ENCODE assay signal across 8 cellular contexts in genomic region chr20:47725248-47725973, GRCh38. TPM values are rescaled to one million over a fixed set of nuclear protein-coding genes. Genes with fewer than 3 reads are reported as not detected.
DNase-seq lines count a peak whose midpoint lies in the region; ATAC-seq and TF ChIP-seq lines count a peak whose summit lies in the region.

No MANE protein-coding gene starts in this region.

- peaks cover 63% of the 10 kb centered on the region for H3K4me1 Mint-ChIP-seq in CD14-positive monocyte
- H3K4me1 Mint-ChIP-seq in activated CD4-positive, alpha-beta T cell treated with anti-CD3 and anti-CD28 coated beads, Interleukin-2, amount 10 ng/mL, durations not matched to agents 24 days and 14 days: peaks cover 46% of the 10 kb centered on the region

- H3K4me3 ChIP-seq in HEK293 (ENCODE audit: low read depth, low read length) (no peak overlapping the region), liver (ENCODE audit: low read depth in 1 of 3, low read length in 3 of 3) (no peak overlapping the region)

- H3K27me3 Mint-ChIP-seq in CD14-positive monocyte (ENCODE audit: low read depth in 3 of 3): peaks cover 0 to 3% (median 0%) of the 10 kb centered on the region in 3 donors
- no peaks in the 10 kb centered on the region for H3K27me3 Mint-ChIP-seq in activated CD4-positive, alpha-beta T cell treated with anti-CD3 and anti-CD28 coated beads, Interleukin-2, amount 10 ng/mL, durations not matched to agents 24 days and 14 days

- peak overlapping the region in 5 of 7 donors; percentile 32 to 100 (median 100) for H3K27ac Mint-ChIP-seq in CD14-positive monocyte
- H3K27ac Mint-ChIP-seq in activated CD4-positive, alpha-beta T cell treated with anti-CD3 and anti-CD28 coated beads, Interleukin-2, amount 10 ng/mL, durations not matched to agents 24 days and 14 days: peak overlapping the region; percentile 26

- H3K9me3 Mint-ChIP-seq in CD14-positive monocyte: peaks cover 0 to 4% (median 0%) of the 10 kb centered on the region in 7 donors
- H3K9me3 Mint-ChIP-seq in activated CD4-positive, alpha-beta T cell treated with anti-CD3 and anti-CD28 coated beads, Interleukin-2, amount 10 ng/mL, durations not matched to agents 24 days and 14 days: no peaks in the 10 kb centered on the region

- POLR2A ChIA-PET in HEK293 (lab: Yijun Ruan, JAX): no interaction called here

- no peak for ATAC-seq in HG02852 (IDR thresholded peaks at IDR 0.05; ENCODE audit: unreplicated experiment)

- H3K27ac ChIP-seq in HEK293 (ENCODE audit: extremely low read depth, low read depth, low read length): no peak overlapping the region
- no peak overlapping the region for H3K27ac ChIP-seq in liver (ENCODE audit: low read depth in 1 of 2, low read length in 2 of 2)

- intact Hi-C loops in CD14-positive monocyte (cut with micrococcal nuclease): loop anchor here (2.0 to 5.0 kb wide), 4 partner anchors 42 to 895 kb away; no protein-coding TSS in a partner anchor
- intact Hi-C loops in activated CD4-positive, alpha-beta T cell treated with anti-CD3 and anti-CD28 coated beads, Interleukin-2, amount 10 ng/mL, durations not matched to agents 24 days and 14 days (cut with micrococcal nuclease): loop anchor here (1.0 kb wide), 1 partner anchor 895 kb away; no protein-coding TSS in a partner anchor

- peaks cover 69 to 88% of the 10 kb centered on the region in 2 donors for H3K36me3 Mint-ChIP-seq in CD14-positive monocyte
- H3K36me3 Mint-ChIP-seq in activated CD4-positive, alpha-beta T cell treated with anti-CD3 and anti-CD28 coated beads, Interleukin-2, amount 10 ng/mL, durations not matched to agents 24 days and 14 days (ENCODE audit: low read depth): peaks cover 1% of the 10 kb centered on the region

- H3K9me3 ChIP-seq in HEK293 (ENCODE audit: control insufficient read depth, insufficient read depth, low read depth, low read length): no peaks in the 10 kb centered on the region
- no peaks in the 10 kb centered on the region for H3K9me3 ChIP-seq in liver (ENCODE audit: control insufficient read depth in 4 of 4, low read length in 3 of 4)

- no peak overlapping the region for H3K9ac ChIP-seq in liver (ENCODE audit: low read depth in 1 of 2, low read length in 2 of 2)

- DNase-seq in CD14-positive monocyte (ENCODE audit: low spot score) (peak; percentile 78), NCI-H524 (lab: John Stamatoyannopoulos, UW) (peak; percentile 74 to 84), dedifferentiated amniotic fluid mesenchymal stem cell (ENCODE audit: extremely low spot score) (peak; percentile 72)
- peak; percentile 96 for DNase-seq in activated CD4-positive, alpha-beta T cell treated with anti-CD3 and anti-CD28 coated beads, Interleukin-2, amount 10 ng/mL, durations not matched to agents 24 days and 14 days
- peak; percentile 66 to 80 (median 70) for DNase-seq in stimulated activated CD4-positive, alpha-beta T cell treated with anti-CD3 and anti-CD28 coated beads, TNF-alpha, amount 100 ng/mL, for 48 hours (ENCODE audit: low read depth in 3 of 3)

- WGBS in liver: 59% methylated on average over 18 of the region's 18 CpGs

- H3K4me1 ChIP-seq in HEK293 (ENCODE audit: control insufficient read depth, insufficient read depth, low read length): peaks cover 7% of the 10 kb centered on the region
- peaks cover 2 to 16% (median 12%) of the 10 kb centered on the region in 4 donors for H3K4me1 ChIP-seq in liver (ENCODE audit: control insufficient read depth in 4 of 4, insufficient read depth in 4 of 4, low read length in 3 of 4)

- H3K36me3 ChIP-seq in HEK293 (ENCODE audit: control insufficient read depth in 2 of 2, insufficient read depth in 1 of 2, low read length in 2 of 2): no peaks in the 10 kb centered on the region; a peak in 1 of 3 replicates
- no peaks in the 10 kb centered on the region for H3K36me3 ChIP-seq in liver (ENCODE audit: control insufficient read depth in 4 of 4, insufficient read depth in 3 of 4, low read depth in 1 of 4, low read length in 3 of 4)

- peak; percentile 93 to 95 for TF ChIP-seq RAD21 in liver (IDR thresholded peaks at IDR 0.05)

- no peak overlapping the region for H3K4me3 Mint-ChIP-seq in CD14-positive monocyte
- no peak overlapping the region for H3K4me3 Mint-ChIP-seq in activated CD4-positive, alpha-beta T cell treated with anti-CD3 and anti-CD28 coated beads, Interleukin-2, amount 10 ng/mL, durations not matched to agents 24 days and 14 days

- no peaks in the 10 kb centered on the region for H3K27me3 ChIP-seq in liver (ENCODE audit: control insufficient read depth in 4 of 4, insufficient read depth in 4 of 4, low read length in 3 of 4)

- CTCF ChIA-PET in HEK293 (lab: Yijun Ruan, JAX): interaction anchor here (0.5 to 3.0 kb wide), 26 partner anchors 9 to 898 kb away, joined by 3 to 20 read pairs (median 4); partner anchors contain the start of gene SULF2

- TF ChIP-seq CTCF in CD14-positive monocyte (IDR thresholded peaks at IDR 0.05) (peak; percentile 92), HEK293 (tag by site-specific recombination; IDR thresholded peaks at IDR 0.05) (peak; percentile 71), liver (IDR thresholded peaks at IDR 0.05; ENCODE audit: low read depth, low read length, missing input control) (peak; percentile 97)

TF ChIP-seq in HEK293, 187 proteins besides CTCF, POLR2A, EP300 and RAD21 (continues in another document):
- no peak for TF ChIP-seq ZNF560 (tag by site-specific recombination; IDR thresholded peaks at IDR 0.05; ENCODE audit: borderline replicate concordance)
- no peak for TF ChIP-seq ZNF473 (tag by site-specific recombination; IDR thresholded peaks at IDR 0.05)
- no peak for TF ChIP-seq ZFP41 (tag by site-specific recombination; IDR thresholded peaks at IDR 0.05; ENCODE audit: borderline replicate concordance)
- TF ChIP-seq TCF7L2 (IDR thresholded peaks at IDR 0.05; ENCODE audit: borderline replicate concordance, low read depth, low read length): peak; percentile 76; the same call in 1 of the 2 replicates
- 0 out of 2 replicates have a peak, but pooled peaks have one; percentile 19 for TF ChIP-seq ZEB2 (tag by site-specific recombination; IDR thresholded peaks at IDR 0.05)
- peak; percentile 90 for TF ChIP-seq ZNF654 (tag by site-specific recombination; IDR thresholded peaks at IDR 0.05; ENCODE audit: low read depth)
- no peak for TF ChIP-seq ZNF768 (tag by site-specific recombination; IDR thresholded peaks at IDR 0.05)
- TF ChIP-seq ZBTB17 (tag by site-specific recombination; IDR thresholded peaks at IDR 0.05): peak; percentile 44; the same call in 1 of the 2 replicates
- TF ChIP-seq ZNF366 (tag by site-specific recombination; conservative IDR thresholded peaks at IDR 0.05): no peak
- TF ChIP-seq ZFHX2 (tag by site-specific recombination; conservative IDR thresholded peaks at IDR 0.05): no peak
- 0 out of 2 replicates have a peak, but pooled peaks have one; percentile 12 for TF ChIP-seq ZNF10 (tag by site-specific recombination; IDR thresholded peaks at IDR 0.05)

TF ChIP-seq in liver, 16 proteins besides CTCF, POLR2A, EP300 and RAD21 (continues in another document):
- TF ChIP-seq HNF4A (conservative IDR thresholded peaks at IDR 0.05) (peak; percentile 82 to 84), GABPA (IDR thresholded peaks at IDR 0.05 in 1 of 2, conservative IDR thresholded peaks at IDR 0.05 in 1 of 2) (peak in 1 of 2 donors; percentile 33), ZBTB33 (IDR thresholded peaks at IDR 0.05) (no peak), JUND (IDR thresholded peaks at IDR 0.05) (no peak), HNF4G (IDR thresholded peaks at IDR 0.05) (peak; percentile 9), FOXA1 (IDR thresholded peaks at IDR 0.05) (no peak), YY1 (IDR thresholded peaks at IDR 0.05) (peak; percentile 42), EGR1 (IDR thresholded peaks at IDR 0.05; ENCODE audit: low read depth in 2 of 2) (no peak)
- TF ChIP-seq, protein P1, sequence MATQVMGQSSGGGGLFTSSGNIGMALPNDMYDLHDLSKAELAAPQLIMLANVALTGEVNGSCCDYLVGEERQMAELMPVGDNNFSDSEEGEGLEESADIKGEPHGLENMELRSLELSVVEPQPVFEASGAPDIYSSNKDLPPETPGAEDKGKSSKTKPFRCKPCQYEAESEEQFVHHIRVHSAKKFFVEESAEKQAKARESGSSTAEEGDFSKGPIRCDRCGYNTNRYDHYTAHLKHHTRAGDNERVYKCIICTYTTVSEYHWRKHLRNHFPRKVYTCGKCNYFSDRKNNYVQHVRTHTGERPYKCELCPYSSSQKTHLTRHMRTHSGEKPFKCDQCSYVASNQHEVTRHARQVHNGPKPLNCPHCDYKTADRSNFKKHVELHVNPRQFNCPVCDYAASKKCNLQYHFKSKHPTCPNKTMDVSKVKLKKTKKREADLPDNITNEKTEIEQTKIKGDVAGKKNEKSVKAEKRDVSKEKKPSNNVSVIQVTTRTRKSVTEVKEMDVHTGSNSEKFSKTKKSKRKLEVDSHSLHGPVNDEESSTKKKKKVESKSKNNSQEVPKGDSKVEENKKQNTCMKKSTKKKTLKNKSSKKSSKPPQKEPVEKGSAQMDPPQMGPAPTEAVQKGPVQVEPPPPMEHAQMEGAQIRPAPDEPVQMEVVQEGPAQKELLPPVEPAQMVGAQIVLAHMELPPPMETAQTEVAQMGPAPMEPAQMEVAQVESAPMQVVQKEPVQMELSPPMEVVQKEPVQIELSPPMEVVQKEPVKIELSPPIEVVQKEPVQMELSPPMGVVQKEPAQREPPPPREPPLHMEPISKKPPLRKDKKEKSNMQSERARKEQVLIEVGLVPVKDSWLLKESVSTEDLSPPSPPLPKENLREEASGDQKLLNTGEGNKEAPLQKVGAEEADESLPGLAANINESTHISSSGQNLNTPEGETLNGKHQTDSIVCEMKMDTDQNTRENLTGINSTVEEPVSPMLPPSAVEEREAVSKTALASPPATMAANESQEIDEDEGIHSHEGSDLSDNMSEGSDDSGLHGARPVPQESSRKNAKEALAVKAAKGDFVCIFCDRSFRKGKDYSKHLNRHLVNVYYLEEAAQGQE (IDR thresholded peaks at IDR 0.05): peak; percentile 31

RNA-seq across cellular contexts. Expression of gene SULF2, which starts 59.9 kb away (rescaled TPM):
- 10 to 100 TPM; 60.3 to 75.5 TPM for polyA plus RNA-seq in CD14-positive monocyte
- total RNA-seq in activated CD4-positive, alpha-beta T cell treated with anti-CD3 and anti-CD28 coated beads, Interleukin-2, amount 10 ng/mL, durations not matched to agents 24 days and 14 days: 1.2 and 1.3 TPM in 2 replicates
- 10 to 100 TPM; 11.4 to 12.6 TPM for total RNA-seq in liver
- 10 to 100 TPM in 1 of 2 donors, 1 to 10 TPM in 1; 8.1 to 25.4 TPM for polyA plus RNA-seq in liver
